Comparison of ENCODE assay signal across 11 cellular contexts in genomic region chr6:44342052-44342451, GRCh38. TPM values are rescaled to one million over a fixed set of nuclear protein-coding genes. Genes with fewer than 3 reads are reported as not detected.
DNase-seq lines count a peak whose midpoint lies in the region; TF ChIP-seq lines count a peak whose summit lies in the region.
"Had no signal": no experiment of that assay in that cellular context is flagged by ENCODE, and none has a peak within 500 bp of the region (broad histone marks: within the 10 kb centered on the region; RNA-seq: fewer than 3 reads in every experiment).

No MANE protein-coding gene starts in this region.

- no peaks in the 10 kb centered on the region for H3K4me1 ChIP-seq in SJCRH30
- H3K4me1 ChIP-seq in suprapubic skin: peaks cover 13% of the 10 kb centered on the region

- H3K27ac ChIP-seq in SJCRH30 (no peak overlapping the region), suprapubic skin (no peak overlapping the region)

- H3K27me3 ChIP-seq in SJCRH30: 0 out of 2 replicates have a peak, but pooled peaks cover 4% of the 10 kb centered on the region
- peaks cover 21% of the 10 kb centered on the region for H3K27me3 ChIP-seq in suprapubic skin

- intact Hi-C loops in head of caudate nucleus (cut with DNase I): no loop called here

- in situ Hi-C loops in ACHN (cut with HindIII; ENCODE audit: low pct_ligation_motif_present, low pct_unique_long_range_greater_than_20kb, low sequenced_read_pairs): no loop called here

- DNase-seq in NCI-H1417 (lab: John Stamatoyannopoulos, UW) (peak in 2 of 3 experiments; percentile 33 to 64), NCI-H1417 treated with DMSO at 0.1 percent for 48 hours (lab: John Stamatoyannopoulos, UW) (no peak), SJCRH30 (no peak), head of caudate nucleus (peak in 22 of 42 donors; percentile 13 to 72 (median 31)), suprapubic skin (ENCODE audit: low spot score in 2 of 2) (no peak), ACHN (no peak), T1000 (lab: John Stamatoyannopoulos, UW) (no peak), KG1 (lab: John Stamatoyannopoulos, UW) (no peak)
- DNase-seq: kidney glomerular epithelial cell; stimulated activated naive CD4-positive, alpha-beta T cell had no signal

- no peak for TF ChIP-seq EP300 in suprapubic skin (IDR thresholded peaks at IDR 0.05)

- no peak for TF ChIP-seq CTCF in suprapubic skin (IDR thresholded peaks at IDR 0.05)

- peaks cover 3% of the 10 kb centered on the region; the same call in 1 of the 2 replicates for H3K9me3 ChIP-seq in SJCRH30 (replicated peaks)
- H3K9me3 ChIP-seq in suprapubic skin: no peaks in the 10 kb centered on the region

- WGBS in suprapubic skin: 23% methylated on average over 6 of the region's 6 CpGs

- H3K36me3 ChIP-seq in SJCRH30 (no peaks in the 10 kb centered on the region), suprapubic skin (no peaks in the 10 kb centered on the region)

- H3K4me3 ChIP-seq in SJCRH30: peak overlapping the region; percentile 27; the same call in 1 of the 2 replicates
- peak overlapping the region; percentile 34 for H3K4me3 ChIP-seq in suprapubic skin

- no peak for TF ChIP-seq POLR2A in suprapubic skin (IDR thresholded peaks at IDR 0.05)

RNA-seq across cellular contexts. Expression of gene SPATS1, which starts 0.4 kb away (rescaled TPM):
- not detected in 2 replicates for total RNA-seq in SJCRH30 (2014; rRNA removed; shearing (Covaris generic))
- not detected for total RNA-seq in suprapubic skin
- total RNA-seq: bronchial epithelial cell had no signal

RNA-seq across cellular contexts. Expression of gene AARS2, which starts 28.9 kb away (rescaled TPM):
- total RNA-seq in SJCRH30 (2014; rRNA removed; shearing (Covaris generic)): 16.3 and 19.3 TPM in 2 replicates
- 10 to 100 TPM; 13.9 to 17.7 (median 16.4) TPM for total RNA-seq in suprapubic skin

RNA-seq across cellular contexts. Expression of gene CDC5L, which starts 45.5 kb away (rescaled TPM):
- 42.3 and 45.2 TPM in 2 replicates for total RNA-seq in SJCRH30 (2014; rRNA removed; shearing (Covaris generic))
- total RNA-seq in suprapubic skin: 10 to 100 TPM; 12.3 to 16.6 (median 15.4) TPM

Comparison
In these comparisons a context has a peak if more than half of its experiments do, and no peak if none do; other contexts are left out.
1. DNase-seq: peak in NCI-H1417 (2 of 3) and head of caudate nucleus (22 of 42); none in NCI-H1417 treated with DMSO at 0.1 percent for 48 hours (single experiment), SJCRH30 (0 of 2), suprapubic skin (0 of 2), ACHN (single experiment), T1000 (single experiment) and KG1 (single experiment).